ENCODE assay signal across 17 cellular contexts in the genomic region with DNA sequence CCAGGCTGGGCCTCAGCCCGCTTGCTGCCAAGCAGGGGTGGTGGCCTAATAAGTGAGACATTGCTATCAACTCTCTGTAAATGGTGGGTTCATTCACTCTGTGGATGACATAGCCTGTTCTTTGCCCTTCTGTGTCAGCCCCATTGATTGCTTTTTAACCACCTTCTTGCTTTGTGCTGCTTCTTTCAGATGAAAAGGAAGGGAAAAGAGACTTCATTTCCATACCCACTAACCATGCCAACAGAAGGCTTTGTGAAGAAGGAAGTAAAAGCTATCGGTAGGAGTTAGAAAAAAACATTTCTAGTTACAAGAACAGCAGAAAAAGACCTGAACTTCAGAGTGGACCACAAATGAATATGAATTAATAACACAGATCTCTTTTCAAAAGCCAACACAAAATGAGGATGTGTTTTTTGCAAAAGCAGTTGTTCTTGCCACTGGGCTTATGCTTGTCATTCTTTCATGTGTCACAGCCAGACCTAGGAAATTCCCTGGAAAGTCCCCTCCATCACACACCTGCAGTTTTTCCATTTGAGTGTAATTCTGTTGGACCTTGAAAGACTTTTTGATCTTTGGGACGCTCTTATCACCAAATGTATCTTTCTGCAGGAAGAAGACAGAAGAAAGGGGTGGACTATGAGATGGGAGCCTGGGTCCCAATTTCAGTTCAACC.
A peak's percentile ranks its signal among the peaks of the same experiment; 100 is the strongest.
DNase-seq lines count a peak whose midpoint lies in the region; ATAC-seq and TF ChIP-seq lines count a peak whose summit lies in the region.
"Had no signal": no experiment of that assay in that cellular context is flagged by ENCODE, and none has a peak within 500 bp of the region (broad histone marks: within the 10 kb centered on the region; RNA-seq: fewer than 3 reads in every experiment).

No MANE protein-coding gene starts in this region.

- no peak for TF ChIP-seq CTCF in GM20000 (IDR thresholded peaks at IDR 0.05; ENCODE audit: extremely low read depth, missing control alignments)
- no peak for TF ChIP-seq CTCF in foreskin keratinocyte (conservative IDR thresholded peaks at IDR 0.05)
- TF ChIP-seq CTCF in omental fat pad (IDR thresholded peaks at IDR 0.05) = no peak

- DNase-seq in GM20000 (ENCODE audit: low spot score) (peak; percentile 20), foreskin keratinocyte (peak in 1 of 2 donors; percentile 29), NCI-H69 (lab: John Stamatoyannopoulos, UW) (no peak), omental fat pad (ENCODE audit: low spot score) (no peak)
- DNase-seq in stimulated activated CD4-positive, alpha-beta T cell treated with anti-CD3 and anti-CD28 coated beads, Interleukin-4, amount 100 ng/mL, for 4 hours = no peak
- DNase-seq in stimulated activated CD8-positive, alpha-beta memory T cell treated with anti-CD3 and anti-CD28 coated beads, Interleukin-4, amount 100 ng/mL, for 48 hours = no peak
- DNase-seq: activated T-cell treated with anti-CD3 and anti-CD28 coated beads, Interleukin-2, amount 50 U/mL, for 48 hours; brain microvascular endothelial cell; C1 segment of cervical spinal cord; GF-D8; left cardiac atrium; naive B cell; NCI-H187; right lobe of liver had no signal

- ATAC-seq in GM18505 (IDR thresholded peaks at IDR 0.05; ENCODE audit: unreplicated experiment) = peak; percentile 48
- peak; percentile 52 for ATAC-seq in HG03045 (IDR thresholded peaks at IDR 0.05; ENCODE audit: unreplicated experiment)
- ATAC-seq in foreskin keratinocyte = no peak
- ATAC-seq in omental fat pad (ENCODE audit: low FRiP score) = no peak
- ATAC-seq: K562, left cardiac atrium, right lobe of liver had no signal

- H3K27me3 ChIP-seq in foreskin keratinocyte = no peaks in the 10 kb centered on the region
- H3K27me3 ChIP-seq: brain microvascular endothelial cell, right lobe of liver had no signal

- H3K4me1 ChIP-seq in foreskin keratinocyte = peaks cover 33% of the 10 kb centered on the region
- H3K4me1 ChIP-seq: right lobe of liver had no signal

- TF ChIP-seq POLR2A in GM18505 (IDR thresholded peaks at IDR 0.05; ENCODE audit: borderline replicate concordance, extremely low read depth, insufficient read depth, insufficient read length) = no peak

- peak overlapping the region; percentile 82 for H3K27ac ChIP-seq in foreskin keratinocyte
- H3K27ac ChIP-seq: brain microvascular endothelial cell, right lobe of liver had no signal

Comparison
In these comparisons a context has a peak if more than half of its experiments do, and no peak if none do; other contexts are left out.
1. ATAC-seq: peak in GM18505 (single experiment) and HG03045 (single experiment); none in foreskin keratinocyte (single experiment) and omental fat pad (single experiment).